In genomic region chr10:4033341-4033896, GRCh38 we compare ENCODE assay signal across 9 cellular contexts.
DNase-seq lines count a peak whose midpoint lies in the region; ATAC-seq and TF ChIP-seq lines count a peak whose summit lies in the region.
"Had no signal": no experiment of that assay in that cellular context is flagged by ENCODE, and none has a peak within 500 bp of the region (broad histone marks: within the 10 kb centered on the region; RNA-seq: fewer than 3 reads in every experiment).

No MANE protein-coding gene starts in this region.

- TF ChIP-seq CTCF in GM13977 (IDR thresholded peaks at IDR 0.05; ENCODE audit: extremely low read depth, insufficient read depth, missing control alignments) (no peak), astrocyte of the spinal cord (IDR thresholded peaks at IDR 0.05; ENCODE audit: low read depth, low read length) (no peak), transverse colon (IDR thresholded peaks at IDR 0.05) (no peak), gastrocnemius medialis (IDR thresholded peaks at IDR 0.05 in 4 of 5, conservative IDR thresholded peaks at IDR 0.05 in 1 of 5) (no peak)

- H3K27me3 ChIP-seq in transverse colon, result no peaks in the 10 kb centered on the region
- H3K27me3 ChIP-seq in gastrocnemius medialis, result no peaks in the 10 kb centered on the region

- H3K9me3 ChIP-seq in transverse colon (no peaks in the 10 kb centered on the region), gastrocnemius medialis (no peaks in the 10 kb centered on the region)

- intact Hi-C loops in transverse colon (cut with DNase I; ENCODE audit: low total_unique reads) (no loop called here), head of caudate nucleus (cut with DNase I) (no loop called here), gastrocnemius medialis (cut with DNase I; ENCODE audit: low total_unique reads) (no loop called here)

- WGBS in transverse colon (ENCODE audit: low coverage in 1 of 2), 2 donors, result 54 to 71% methylated on average over 2 to 8 of the region's 8 CpGs

- in situ Hi-C loops in GM13977 (cut with MboI; ENCODE audit: low pct_unique_long_range_greater_than_20kb, low sequenced_read_pairs, unreplicated experiment), result loop anchor here (10.0 kb wide), 1 partner anchor 91 kb away; no protein-coding TSS in a partner anchor
- in situ Hi-C loops in astrocyte of the spinal cord (cut with HindIII; ENCODE audit: low sequenced_read_pairs), result no loop called here
- in situ Hi-C loops in transverse colon (cut with MboI; ENCODE audit: low pct_ligation_motif_present in 1 of 4, low pct_unique_long_range_greater_than_20kb in 1 of 4, low sequenced_read_pairs in 3 of 4), result loop anchor here in 1 of 4 donors (25.0 kb wide), 1 partner anchor 246 kb away; the partner anchor contains the start of gene KLF6
- in situ Hi-C loops in gastrocnemius medialis (cut with MboI; ENCODE audit: low sequenced_read_pairs in 4 of 4), result no loop called here

- no peak for TF ChIP-seq POLR2A in transverse colon (IDR thresholded peaks at IDR 0.05)
- no peak for TF ChIP-seq POLR2A in gastrocnemius medialis (IDR thresholded peaks at IDR 0.05)

- H3K36me3 ChIP-seq in transverse colon (no peaks in the 10 kb centered on the region), gastrocnemius medialis (no peaks in the 10 kb centered on the region)

- no peak overlapping the region for H3K27ac ChIP-seq in transverse colon
- H3K27ac ChIP-seq in gastrocnemius medialis, result no peak overlapping the region

- no peak for TF ChIP-seq EP300 in transverse colon (IDR thresholded peaks at IDR 0.05; ENCODE audit: low read depth)

- peaks cover 0 to 18% (median 4%) of the 10 kb centered on the region in 4 donors for H3K4me1 ChIP-seq in transverse colon
- peaks cover 0 to 2% of the 10 kb centered on the region in 2 donors for H3K4me1 ChIP-seq in gastrocnemius medialis

- H3K4me3 ChIP-seq in astrocyte of the spinal cord (ENCODE audit: low read depth, low read length) (no peak overlapping the region), transverse colon (no peak overlapping the region), gastrocnemius medialis (no peak overlapping the region)

- DNase-seq in GM13977 (ENCODE audit: low spot score), result peak; percentile 77
- DNase-seq in astrocyte of the spinal cord (ENCODE audit: low read depth, low spot score), result peak; percentile 29
- no peak for DNase-seq in transverse colon
- DNase-seq in KG1 (lab: John Stamatoyannopoulos, UW), result no peak
- DNase-seq in head of caudate nucleus, result no peak
- no peak for DNase-seq in gastrocnemius medialis

- peak; percentile 82 for ATAC-seq in GM19463 (IDR thresholded peaks at IDR 0.05; ENCODE audit: unreplicated experiment)
- peak; percentile 84 for ATAC-seq in HG03108 (IDR thresholded peaks at IDR 0.05; ENCODE audit: unreplicated experiment)
- ATAC-seq in gastrocnemius medialis, result no peak
- ATAC-seq: Right ventricle myocardium inferior had no signal

Comparison
In these comparisons a context has a peak if more than half of its experiments do, and no peak if none do; other contexts are left out.
1. DNase-seq: peak in GM13977 (single experiment) and astrocyte of the spinal cord (single experiment); none in transverse colon (single experiment), KG1 (single experiment), head of caudate nucleus (0 of 42) and gastrocnemius medialis (0 of 2).
2. ATAC-seq: peak in GM19463 (single experiment) and HG03108 (single experiment); none in gastrocnemius medialis (0 of 2).